ENCODE assay signal across 13 cellular contexts in genomic region chr1:30901798-30902652, GRCh38. TPM values are rescaled to one million over a fixed set of nuclear protein-coding genes. Genes with fewer than 3 reads are reported as not detected.
DNase-seq lines count a peak whose midpoint lies in the region; ATAC-seq, FAIRE-seq and TF ChIP-seq lines count a peak whose summit lies in the region.
"Had no signal": no experiment of that assay in that cellular context is flagged by ENCODE, and none has a peak within 500 bp of the region (broad histone marks: within the 10 kb centered on the region; RNA-seq: fewer than 3 reads in every experiment).

No MANE protein-coding gene starts in this region.

- H3K9me3 ChIP-seq in RWPE2 (ENCODE audit: severe bottlenecking) (no peaks in the 10 kb centered on the region), esophagus (ENCODE audit: control insufficient read depth in 2 of 2, insufficient read depth in 1 of 2, low read depth in 1 of 2, low read length in 1 of 2) (no peaks in the 10 kb centered on the region), mesenchymal stem cell (ENCODE audit: control insufficient read depth, low read length) (no peaks in the 10 kb centered on the region), tibial nerve (no peaks in the 10 kb centered on the region)

- H2AFZ ChIP-seq in mesenchymal stem cell (ENCODE audit: low read depth, low read length) = no peak overlapping the region

- H3K36me3 Mint-ChIP-seq in activated CD8-positive, alpha-beta T cell treated with anti-CD3 and anti-CD28 coated beads, Interleukin-2, amount 10 ng/mL, durations not matched to agents 7 days and 5 days (ENCODE audit: low read depth) = no peaks in the 10 kb centered on the region

- peak overlapping the region; percentile 5 to 60 for H3K4ac ChIP-seq in mesenchymal stem cell (ENCODE audit: low read depth in 1 of 2, low read length in 2 of 2)

- peak overlapping the region; percentile 37 for H2AK5ac ChIP-seq in mesenchymal stem cell (ENCODE audit: low read length, severe bottlenecking)

- H3K27ac ChIP-seq in RWPE2 (ENCODE audit: poor library complexity, severe bottlenecking) = peak overlapping the region; percentile 27
- peak overlapping the region; percentile 38 to 70 for H3K27ac ChIP-seq in esophagus (ENCODE audit: low read depth in 2 of 2, low read length in 1 of 2)
- no peak overlapping the region for H3K27ac ChIP-seq in mesenchymal stem cell (ENCODE audit: low read length, poor library complexity, severe bottlenecking)
- H3K27ac ChIP-seq in tibial nerve = peak overlapping the region; percentile 11 to 88 (median 78)

- no peak for ATAC-seq in RWPE2 (ENCODE audit: low read depth)
- ATAC-seq in activated CD8-positive, alpha-beta T cell treated with anti-CD3 and anti-CD28 coated beads, Interleukin-2, amount 10 ng/mL, durations not matched to agents 7 days and 5 days = no peak
- ATAC-seq: esophagus mucosa had no signal

- H3K4me3 Mint-ChIP-seq in activated CD8-positive, alpha-beta T cell treated with anti-CD3 and anti-CD28 coated beads, Interleukin-2, amount 10 ng/mL, durations not matched to agents 7 days and 5 days = no peak overlapping the region

- FAIRE-seq in H54 (lab: Jason Lieb, UNC) = no peak
- FAIRE-seq: HTR-8/SVneo had no signal

- H4K8ac ChIP-seq in mesenchymal stem cell (ENCODE audit: low read length) = peak overlapping the region; percentile 94

- H2BK15ac ChIP-seq in mesenchymal stem cell (ENCODE audit: low read depth, poor library complexity, severe bottlenecking) = peak overlapping the region; percentile 60

- no peaks in the 10 kb centered on the region for H3K9me3 Mint-ChIP-seq in activated CD8-positive, alpha-beta T cell treated with anti-CD3 and anti-CD28 coated beads, Interleukin-2, amount 10 ng/mL, durations not matched to agents 7 days and 5 days (ENCODE audit: insufficient read depth)

- peak overlapping the region; percentile 11 to 73 for H2BK12ac ChIP-seq in mesenchymal stem cell (ENCODE audit: low read length in 2 of 2)

- CTCF ChIA-PET in activated CD8-positive, alpha-beta T cell treated with anti-CD3 and anti-CD28 coated beads, Interleukin-2, amount 10 ng/mL, durations not matched to agents 7 days and 5 days (lab: Charles Lee) = interaction anchor here (1.2 kb wide), 1 partner anchor 182 kb away, joined by 3 read pairs; no protein-coding TSS in a partner anchor

- H3K4me3 ChIP-seq in RWPE2 (ENCODE audit: severe bottlenecking) (no peak overlapping the region), esophagus (ENCODE audit: low read depth in 1 of 2, low read length in 2 of 2) (no peak overlapping the region), mesenchymal stem cell (ENCODE audit: insufficient read depth in 1 of 2, low read depth in 1 of 2, low read length in 2 of 2) (no peak overlapping the region), tibial nerve (no peak overlapping the region)

- H2BK5ac ChIP-seq in mesenchymal stem cell (ENCODE audit: low read depth, low read length, poor library complexity, severe bottlenecking) = no peak overlapping the region

- no peaks in the 10 kb centered on the region for H3K4me1 Mint-ChIP-seq in activated CD8-positive, alpha-beta T cell treated with anti-CD3 and anti-CD28 coated beads, Interleukin-2, amount 10 ng/mL, durations not matched to agents 7 days and 5 days (ENCODE audit: low read depth)

- no peak overlapping the region for H3K4me2 ChIP-seq in mesenchymal stem cell (ENCODE audit: low read length, poor library complexity, severe bottlenecking)

- no peak overlapping the region for H3K9ac ChIP-seq in mesenchymal stem cell (ENCODE audit: low read length)

- no peak for TF ChIP-seq EP300 in tibial nerve (IDR thresholded peaks at IDR 0.05)

- TF ChIP-seq CTCF in RWPE2 (IDR thresholded peaks at IDR 0.05; ENCODE audit: poor library complexity, severe bottlenecking) = no peak
- TF ChIP-seq CTCF in tibial nerve (IDR thresholded peaks at IDR 0.05) = no peak

- TF ChIP-seq POLR2A in tibial nerve (IDR thresholded peaks at IDR 0.05) = no peak
- no peak for TF ChIP-seq POLR2A in H54 (IDR thresholded peaks at IDR 0.05; ENCODE audit: low read depth, low read length)

- peak overlapping the region; percentile 59 for H2BK120ac ChIP-seq in mesenchymal stem cell (ENCODE audit: low read depth, low read length)

- peak overlapping the region in 1 of 2 experiments; percentile 60 for H3K23ac ChIP-seq in mesenchymal stem cell (ENCODE audit: low read length in 2 of 2)

- peaks cover 6% of the 10 kb centered on the region for H3K4me1 ChIP-seq in RWPE2 (ENCODE audit: insufficient read depth, poor library complexity, severe bottlenecking)
- H3K4me1 ChIP-seq in esophagus (ENCODE audit: control insufficient read depth in 2 of 2, insufficient read depth in 2 of 2, low read length in 1 of 2) = peaks cover 3 to 5% of the 10 kb centered on the region in 2 donors
- H3K4me1 ChIP-seq in mesenchymal stem cell (ENCODE audit: control insufficient read depth, insufficient read depth, low read depth, low read length) = peaks cover 23% of the 10 kb centered on the region
- H3K4me1 ChIP-seq in tibial nerve = peaks cover 0 to 96% (median 33%) of the 10 kb centered on the region in 4 donors

- peak overlapping the region; percentile 64 for H4K91ac ChIP-seq in mesenchymal stem cell (ENCODE audit: low read length)

- peak overlapping the region in 1 of 2 experiments; percentile 58 for H3K14ac ChIP-seq in mesenchymal stem cell (ENCODE audit: low read length in 2 of 2)

- H3K27ac Mint-ChIP-seq in activated CD8-positive, alpha-beta T cell treated with anti-CD3 and anti-CD28 coated beads, Interleukin-2, amount 10 ng/mL, durations not matched to agents 7 days and 5 days = no peak overlapping the region

- peak overlapping the region; percentile 64 to 85 for H3K18ac ChIP-seq in mesenchymal stem cell (ENCODE audit: low read depth in 1 of 2, low read length in 2 of 2)

- H3K27me3 ChIP-seq in RWPE2 (ENCODE audit: insufficient read depth, poor library complexity, severe bottlenecking) (no peaks in the 10 kb centered on the region), esophagus (ENCODE audit: control insufficient read depth in 1 of 2, insufficient read depth in 2 of 2, low read length in 2 of 2) (no peaks in the 10 kb centered on the region), mesenchymal stem cell (ENCODE audit: control insufficient read depth in 1 of 2, insufficient read depth in 1 of 2, low read length in 2 of 2) (no peaks in the 10 kb centered on the region), tibial nerve (no peaks in the 10 kb centered on the region)

- POLR2A ChIA-PET in activated CD8-positive, alpha-beta T cell treated with anti-CD3 and anti-CD28 coated beads, Interleukin-2, amount 10 ng/mL, durations not matched to agents 7 days and 5 days (lab: Charles Lee) = no interaction called here

- DNase-seq in RWPE2 (ENCODE audit: low spot score) (no peak), mesenchymal stem cell (no peak), tibial nerve (ENCODE audit: low spot score in 2 of 2) (no peak), hepatic stellate cell (ENCODE audit: low spot score) (no peak), H54 (ENCODE audit: insufficient read length, low spot score) (no peak), DMS 273 (lab: John Stamatoyannopoulos, UW; ENCODE audit: unreplicated experiment) (no peak)
- no peak for DNase-seq in activated CD8-positive, alpha-beta T cell treated with anti-CD3 and anti-CD28 coated beads, Interleukin-2, amount 10 ng/mL, durations not matched to agents 7 days and 5 days
- DNase-seq: activated CD8-positive, alpha-beta memory T cell treated with anti-CD3 and anti-CD28 coated beads, Interleukin-2, amount 50 U/mL, for 4 hours; NCI-H1930; retina had no signal

- WGBS in esophagus, 2 donors = 50 to 58% methylated on average over 10 to 11 of the region's 11 CpGs
- WGBS in mesenchymal stem cell = 69% methylated on average over 10 of the region's 11 CpGs
- 26 to 36% methylated on average over 11 of the region's 11 CpGs for WGBS in tibial nerve, 2 donors

- no peaks in the 10 kb centered on the region for H3K36me3 ChIP-seq in RWPE2 (ENCODE audit: low read depth)
- no peaks in the 10 kb centered on the region for H3K36me3 ChIP-seq in esophagus (ENCODE audit: control insufficient read depth in 2 of 2, insufficient read depth in 2 of 2, low read length in 1 of 2)
- H3K36me3 ChIP-seq in mesenchymal stem cell (ENCODE audit: control insufficient read depth in 1 of 2, insufficient read depth in 2 of 2, low read depth in 1 of 2, low read length in 2 of 2) = peaks cover 0 to 3% of the 10 kb centered on the region in 2 experiments
- H3K36me3 ChIP-seq in tibial nerve = no peaks in the 10 kb centered on the region

- H3K27me3 Mint-ChIP-seq in activated CD8-positive, alpha-beta T cell treated with anti-CD3 and anti-CD28 coated beads, Interleukin-2, amount 10 ng/mL, durations not matched to agents 7 days and 5 days (ENCODE audit: low read depth) = peaks cover 26% of the 10 kb centered on the region

- H3K79me1 ChIP-seq in mesenchymal stem cell (replicated peaks; ENCODE audit: low read length, poor library complexity, severe bottlenecking) = peaks cover 32% of the 10 kb centered on the region

RNA-seq across cellular contexts. Expression of gene SDC3, which starts 6.5 kb away (rescaled TPM):
- 1 to 10 TPM; 4.3 to 4.8 TPM for polyA plus RNA-seq in esophagus
- polyA plus RNA-seq in mesenchymal stem cell (2013, experiment 1 of 2) = 102 TPM
- 102 TPM for polyA plus RNA-seq in mesenchymal stem cell (2013, experiment 2 of 2)
- 10 to 100 TPM; 47.1 to 78.9 (median 64.2) TPM for total RNA-seq in tibial nerve
- not detected for total RNA-seq in activated CD8-positive, alpha-beta T cell treated with anti-CD3 and anti-CD28 coated beads, Interleukin-2, amount 10 ng/mL, durations not matched to agents 7 days and 5 days

Comparison
In these comparisons a context has a peak if more than half of its experiments do, and no peak if none do; other contexts are left out.
1. RNA of gene SDC3, which starts 6.5 kb away (total RNA-seq): 47.1 to 78.9 TPM in tibial nerve; not detected in activated CD8-positive, alpha-beta T cell treated with anti-CD3 and anti-CD28 coated beads, Interleukin-2, amount 10 ng/mL, durations not matched to agents 7 days and 5 days; every median in the first group is over 10 times any median in the second.